Comparison of ENCODE assay signal across 8 cellular contexts in genomic region chrX:109732780-109733657, GRCh38. TPM values are rescaled to one million over a fixed set of nuclear protein-coding genes. Genes with fewer than 3 reads are reported as not detected.
DNase-seq lines count a peak whose midpoint lies in the region; ATAC-seq and TF ChIP-seq lines count a peak whose summit lies in the region.

Gene ACSL4 (minus strand): TSS chrX:109733257. CDS start chrX:109683363, 49,894 bp downstream.

- intact Hi-C loops in aorta (cut with DNase I): no loop called here

- H3K4me1 ChIP-seq in aorta (ENCODE audit: control insufficient read depth in 1 of 2, insufficient read depth in 2 of 2, low read length in 2 of 2): no peaks in the 10 kb centered on the region

- no peaks in the 10 kb centered on the region for H3K9me3 ChIP-seq in aorta (ENCODE audit: control insufficient read depth, low read length)

- in situ Hi-C loops in astrocyte of the cerebellum (cut with HindIII; ENCODE audit: low sequenced_read_pairs): no loop called here

- H3K4me3 ChIP-seq in astrocyte of the cerebellum (ENCODE audit: low read depth, low read length) (peak within 1 kb of the TSS; percentile 80), aorta (ENCODE audit: low read length in 2 of 2) (peak within 1 kb of the TSS; percentile 55 to 98)

- no peaks in the 10 kb centered on the region for H3K36me3 ChIP-seq in aorta (ENCODE audit: control insufficient read depth in 1 of 2, insufficient read depth in 2 of 2, low read length in 1 of 2)

- DNase-seq in NCI-H2081 treated with DMSO at 0.1 percent for 48 hours (lab: John Stamatoyannopoulos, UW) (peak; percentile 77), T1000 (lab: John Stamatoyannopoulos, UW) (peak; percentile 39), astrocyte of the cerebellum (ENCODE audit: low read depth) (peak; percentile 39), hepatic stellate cell (ENCODE audit: low spot score) (peak; percentile 68), retina (peak; percentile 92), aorta (peak; percentile 93 to 96)

- H3K27me3 ChIP-seq in aorta (ENCODE audit: control insufficient read depth in 1 of 2, insufficient read depth in 2 of 2, low read length in 1 of 2): no peaks in the 10 kb centered on the region

- 0 to 31% methylated on average over 85 to 94 of the region's 94 CpGs for WGBS in aorta, 2 donors

- no peak for TF ChIP-seq CTCF in astrocyte of the cerebellum (IDR thresholded peaks at IDR 0.05; ENCODE audit: low read depth, low read length, missing control alignments)

- ATAC-seq in GM18502 (IDR thresholded peaks at IDR 0.05; ENCODE audit: poor library complexity, unreplicated experiment) (peak; percentile 79), HG02938 (IDR thresholded peaks at IDR 0.05; ENCODE audit: unreplicated experiment) (peak; percentile 61), aorta (ENCODE audit: low FRiP score) (peak; percentile 97)

- peak within 1 kb of the TSS in 1 of 2 donors; percentile 85 for H3K27ac ChIP-seq in aorta (ENCODE audit: low read depth in 1 of 2, low read length in 2 of 2)

RNA-seq across cellular contexts. Expression of gene ACSL4, which starts in this region (rescaled TPM):
- total RNA-seq in aorta: 10 to 100 TPM; 47.8 to 73.5 TPM
- 10 to 100 TPM; 16.2 to 16.4 TPM for polyA plus RNA-seq in aorta

Comparison
In these comparisons a context has a peak if more than half of its experiments do, and no peak if none do; other contexts are left out.
1. DNase-seq: peak in every context shown above with its lines; median percentile 94 in aorta; 92 in retina; 77 in NCI-H2081 treated with DMSO at 0.1 percent for 48 hours; 68 in hepatic stellate cell; 39 in T1000; 39 in astrocyte of the cerebellum.